Comparison of ENCODE assay signal across 13 cellular contexts in genomic region chr5:112795944-112796678, GRCh38. TPM values are rescaled to one million over a fixed set of nuclear protein-coding genes. Genes with fewer than 3 reads are reported as not detected.
DNase-seq lines count a peak whose midpoint lies in the region; ATAC-seq and TF ChIP-seq lines count a peak whose summit lies in the region.
"Had no signal": no experiment of that assay in that cellular context is flagged by ENCODE, and none has a peak within 500 bp of the region (broad histone marks: within the 10 kb centered on the region; RNA-seq: fewer than 3 reads in every experiment).

No MANE protein-coding gene starts in this region.

- TF ChIP-seq CTCF in HFFc6 (IDR thresholded peaks at IDR 0.05), result no peak

- H3K4me1 Mint-ChIP-seq in HFFc6 (ENCODE audit: low read depth) (peaks cover 32% of the 10 kb centered on the region), T-helper 17 cell (peaks cover 10% of the 10 kb centered on the region)
- no peaks in the 10 kb centered on the region for H3K4me1 Mint-ChIP-seq in stimulated activated naive CD8-positive, alpha-beta T cell treated with anti-CD3 and anti-CD28 coated beads, Interleukin-15, amount 100 ng/mL, for 72 hours

- H3K9me3 Mint-ChIP-seq in HFFc6, result no peaks in the 10 kb centered on the region
- H3K9me3 Mint-ChIP-seq in stimulated activated naive CD8-positive, alpha-beta T cell treated with anti-CD3 and anti-CD28 coated beads, Interleukin-15, amount 100 ng/mL, for 72 hours, result no peaks in the 10 kb centered on the region

- no peaks in the 10 kb centered on the region for H3K9me3 ChIP-seq in T-helper 17 cell (ENCODE audit: control insufficient read depth, low read length, poor library complexity, severe bottlenecking)
- H3K9me3 ChIP-seq: BE2C, transverse colon had no signal

- no peak overlapping the region for H3K27ac Mint-ChIP-seq in HFFc6
- no peak overlapping the region for H3K27ac Mint-ChIP-seq in T-helper 17 cell
- peak overlapping the region in 1 of 2 donors; percentile 32 for H3K27ac Mint-ChIP-seq in stimulated activated naive CD8-positive, alpha-beta T cell treated with anti-CD3 and anti-CD28 coated beads, Interleukin-15, amount 100 ng/mL, for 72 hours

- ATAC-seq in T-helper 17 cell, result no peak
- no peak for ATAC-seq in stimulated activated naive CD8-positive, alpha-beta T cell treated with anti-CD3 and anti-CD28 coated beads, Interleukin-15, amount 100 ng/mL, for 72 hours

- peaks cover 40% of the 10 kb centered on the region for H3K36me3 Mint-ChIP-seq in HFFc6 (ENCODE audit: low read depth)
- H3K36me3 Mint-ChIP-seq in T-helper 17 cell (ENCODE audit: low read depth), result peaks cover 14% of the 10 kb centered on the region

- peak; percentile 25 for DNase-seq in CD1c-positive myeloid dendritic cell (ENCODE audit: extremely low spot score)
- peak; percentile 9 for DNase-seq in HFFc6
- peak; percentile 75 for DNase-seq in OCI-M1 (lab: John Stamatoyannopoulos, UW)
- DNase-seq in erythroblast (lab: John Stamatoyannopoulos, UW), result peak; percentile 22 to 36
- DNase-seq in T-helper 17 cell, result no peak
- no peak for DNase-seq in substantia nigra (lab: John Stamatoyannopoulos, UW)
- no peak for DNase-seq in SKM-1 treated with dmso at 0.1 percent for 144 hours (lab: John Stamatoyannopoulos, UW; ENCODE audit: unreplicated experiment)
- DNase-seq in stimulated activated naive CD8-positive, alpha-beta T cell treated with anti-CD3 and anti-CD28 coated beads, Interleukin-15, amount 100 ng/mL, for 72 hours, result no peak
- DNase-seq: activated CD8-positive, alpha-beta memory T cell treated with anti-CD3 and anti-CD28 coated beads for 24 hours; BE2C; NCI-H524 treated with DMSO at 0.1 percent for 48 hours; retina; transverse colon had no signal

- no peak overlapping the region for H3K27ac ChIP-seq in substantia nigra (ENCODE audit: low read depth, low read length, poor library complexity, severe bottlenecking)

- H3K27me3 Mint-ChIP-seq in HFFc6 (ENCODE audit: insufficient read depth) (no peaks in the 10 kb centered on the region; the same call in 1 of the 2 replicates), T-helper 17 cell (no peaks in the 10 kb centered on the region)
- H3K27me3 Mint-ChIP-seq in stimulated activated naive CD8-positive, alpha-beta T cell treated with anti-CD3 and anti-CD28 coated beads, Interleukin-15, amount 100 ng/mL, for 72 hours, result no peaks in the 10 kb centered on the region

- no peak for TF ChIP-seq POLR2A in erythroblast (IDR thresholded peaks at IDR 0.05; ENCODE audit: low read length)

- H3K4me3 Mint-ChIP-seq in HFFc6 (no peak overlapping the region), T-helper 17 cell (no peak overlapping the region)
- no peak overlapping the region for H3K4me3 Mint-ChIP-seq in stimulated activated naive CD8-positive, alpha-beta T cell treated with anti-CD3 and anti-CD28 coated beads, Interleukin-15, amount 100 ng/mL, for 72 hours

RNA-seq across cellular contexts. Expression of gene APC, which starts 58.4 kb away (rescaled TPM):
- total RNA-seq in HFFc6 (2021; fragmentation: NEBNext Ultra II Directional; extraction: Animal tissue kit (Norgen Biotek cat#: 25700)), result 10 to 100 TPM; 51.9 to 69.2 (median 53.9) TPM
- total RNA-seq in T-helper 17 cell, result 10 to 100 TPM; 31.0 to 33.2 TPM

Comparison
In these comparisons a context has a peak if more than half of its experiments do, and no peak if none do; other contexts are left out.
1. DNase-seq: peak in CD1c-positive myeloid dendritic cell (single experiment), HFFc6 (single experiment), OCI-M1 (single experiment) and erythroblast (2 of 2); none in T-helper 17 cell (0 of 3), substantia nigra (0 of 49), SKM-1 treated with dmso at 0.1 percent for 144 hours (single experiment) and stimulated activated naive CD8-positive, alpha-beta T cell treated with anti-CD3 and anti-CD28 coated beads, Interleukin-15, amount 100 ng/mL, for 72 hours (0 of 2).